1 cellular context compared by ENCODE assay signal in the genomic region with DNA sequence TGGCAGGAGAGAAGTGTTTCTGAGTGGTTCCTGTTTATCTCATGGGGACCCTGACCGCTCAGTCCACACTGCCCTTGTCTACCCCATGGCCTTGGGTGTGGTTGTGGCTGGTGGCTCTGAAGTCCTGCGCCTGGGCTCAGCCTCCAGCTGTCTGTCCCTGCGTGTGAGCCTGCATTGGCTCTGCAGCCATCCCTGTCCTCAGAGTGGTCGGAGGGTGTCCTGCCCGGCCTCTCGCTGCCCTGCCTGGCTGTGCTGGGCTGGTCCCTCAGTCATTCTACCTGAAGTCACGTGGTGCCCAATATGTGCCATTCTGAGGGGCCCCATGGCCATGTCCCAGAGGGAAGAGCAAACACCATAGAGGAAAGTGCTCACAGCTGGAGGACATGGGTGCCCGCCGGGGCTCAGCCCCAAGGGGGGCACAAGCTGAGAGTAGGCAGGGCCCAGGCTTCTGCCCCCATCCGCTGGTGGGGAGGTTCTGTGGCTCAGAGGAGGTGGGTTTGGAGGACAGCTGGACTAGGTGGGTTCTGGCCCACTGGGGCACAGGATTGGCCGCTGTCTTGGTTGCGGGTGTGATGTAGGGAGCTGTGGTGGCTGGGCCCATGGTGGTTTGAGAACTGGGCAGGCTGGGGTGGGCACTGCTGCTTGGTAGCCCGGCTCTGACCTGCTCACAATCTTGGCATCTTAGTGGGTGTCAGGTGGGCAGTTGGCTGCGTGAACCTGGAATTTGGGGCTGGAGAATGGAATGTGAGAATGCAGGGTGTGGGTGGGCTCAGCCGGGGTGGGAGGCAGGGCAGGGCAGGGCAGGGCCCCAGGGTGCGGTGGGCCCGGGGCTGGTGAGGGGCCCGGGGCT.
TF ChIP-seq lines count a peak whose summit lies in the region.

No MANE protein-coding gene starts in this region.

TF ChIP-seq in HepG2, 621 proteins besides CTCF, POLR2A, EP300 and RAD21 (continued from another document and continues in another):
- no peak for TF ChIP-seq EZH2 (conservative IDR thresholded peaks at IDR 0.05; ENCODE audit: low read depth, low read length)
- no peak for TF ChIP-seq ZNF556 (CRISPR knock-in tag; IDR thresholded peaks at IDR 0.05; ENCODE audit: borderline replicate concordance)
- no peak for TF ChIP-seq BRCA1 (CRISPR knock-in tag; IDR thresholded peaks at IDR 0.05)
- 0 out of 2 replicates have a peak, but pooled peaks have one; percentile 29 for TF ChIP-seq ZNF605 (CRISPR knock-in tag; IDR thresholded peaks at IDR 0.05)
- no peak for TF ChIP-seq DNMT3B (CRISPR knock-in tag; conservative IDR thresholded peaks at IDR 0.05)
- TF ChIP-seq FOXP4 (CRISPR knock-in tag; IDR thresholded peaks at IDR 0.05): 0 out of 2 replicates have a peak, but pooled peaks have one; percentile 11
- TF ChIP-seq DPF2 (CRISPR knock-in tag; IDR thresholded peaks at IDR 0.05; ENCODE audit: borderline replicate concordance, low read depth): no peak
- TF ChIP-seq HDAC2 (CRISPR knock-in tag; IDR thresholded peaks at IDR 0.05): no peak
- TF ChIP-seq TFAP4 (IDR thresholded peaks at IDR 0.05; ENCODE audit: borderline replicate concordance, low read depth): peak; percentile 38; the same call in 1 of the 2 replicates
- no peak for TF ChIP-seq ZBTB8A (CRISPR knock-in tag; IDR thresholded peaks at IDR 0.05; ENCODE audit: borderline replicate concordance, low read depth)
- TF ChIP-seq NR2F2 (IDR thresholded peaks at IDR 0.05; ENCODE audit: borderline replicate concordance, low read depth): no peak
- TF ChIP-seq ZNF468 (CRISPR knock-in tag; IDR thresholded peaks at IDR 0.05): no peak
- TF ChIP-seq RBM39 (IDR thresholded peaks at IDR 0.05; ENCODE audit: low read depth, low read length, poor library complexity, severe bottlenecking): no peak
- TF ChIP-seq NR2F6 (IDR thresholded peaks at IDR 0.05): no peak
- no peak for TF ChIP-seq NR2F6 (CRISPR knock-in tag; IDR thresholded peaks at IDR 0.05)
- TF ChIP-seq ZNF547 (CRISPR knock-in tag; IDR thresholded peaks at IDR 0.05): no peak
- TF ChIP-seq, protein P1, sequence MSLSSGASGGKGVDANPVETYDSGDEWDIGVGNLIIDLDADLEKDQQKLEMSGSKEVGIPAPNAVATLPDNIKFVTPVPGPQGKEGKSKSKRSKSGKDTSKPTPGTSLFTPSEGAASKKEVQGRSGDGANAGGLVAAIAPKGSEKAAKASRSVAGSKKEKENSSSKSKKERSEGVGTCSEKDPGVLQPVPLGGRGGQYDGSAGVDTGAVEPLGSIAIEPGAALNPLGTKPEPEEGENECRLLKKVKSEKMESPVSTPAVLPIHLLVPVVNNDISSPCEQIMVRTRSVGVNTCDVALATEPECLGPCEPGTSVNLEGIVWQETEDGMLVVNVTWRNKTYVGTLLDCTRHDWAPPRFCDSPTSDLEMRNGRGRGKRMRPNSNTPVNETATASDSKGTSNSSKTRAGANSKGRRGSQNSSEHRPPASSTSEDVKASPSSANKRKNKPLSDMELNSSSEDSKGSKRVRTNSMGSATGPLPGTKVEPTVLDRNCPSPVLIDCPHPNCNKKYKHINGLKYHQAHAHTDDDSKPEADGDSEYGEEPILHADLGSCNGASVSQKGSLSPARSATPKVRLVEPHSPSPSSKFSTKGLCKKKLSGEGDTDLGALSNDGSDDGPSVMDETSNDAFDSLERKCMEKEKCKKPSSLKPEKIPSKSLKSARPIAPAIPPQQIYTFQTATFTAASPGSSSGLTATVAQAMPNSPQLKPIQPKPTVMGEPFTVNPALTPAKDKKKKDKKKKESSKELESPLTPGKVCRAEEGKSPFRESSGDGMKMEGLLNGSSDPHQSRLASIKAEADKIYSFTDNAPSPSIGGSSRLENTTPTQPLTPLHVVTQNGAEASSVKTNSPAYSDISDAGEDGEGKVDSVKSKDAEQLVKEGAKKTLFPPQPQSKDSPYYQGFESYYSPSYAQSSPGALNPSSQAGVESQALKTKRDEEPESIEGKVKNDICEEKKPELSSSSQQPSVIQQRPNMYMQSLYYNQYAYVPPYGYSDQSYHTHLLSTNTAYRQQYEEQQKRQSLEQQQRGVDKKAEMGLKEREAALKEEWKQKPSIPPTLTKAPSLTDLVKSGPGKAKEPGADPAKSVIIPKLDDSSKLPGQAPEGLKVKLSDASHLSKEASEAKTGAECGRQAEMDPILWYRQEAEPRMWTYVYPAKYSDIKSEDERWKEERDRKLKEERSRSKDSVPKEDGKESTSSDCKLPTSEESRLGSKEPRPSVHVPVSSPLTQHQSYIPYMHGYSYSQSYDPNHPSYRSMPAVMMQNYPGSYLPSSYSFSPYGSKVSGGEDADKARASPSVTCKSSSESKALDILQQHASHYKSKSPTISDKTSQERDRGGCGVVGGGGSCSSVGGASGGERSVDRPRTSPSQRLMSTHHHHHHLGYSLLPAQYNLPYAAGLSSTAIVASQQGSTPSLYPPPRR (CRISPR knock-in tag; IDR thresholded peaks at IDR 0.05; ENCODE audit: borderline replicate concordance): no peak
- TF ChIP-seq, protein P2, sequence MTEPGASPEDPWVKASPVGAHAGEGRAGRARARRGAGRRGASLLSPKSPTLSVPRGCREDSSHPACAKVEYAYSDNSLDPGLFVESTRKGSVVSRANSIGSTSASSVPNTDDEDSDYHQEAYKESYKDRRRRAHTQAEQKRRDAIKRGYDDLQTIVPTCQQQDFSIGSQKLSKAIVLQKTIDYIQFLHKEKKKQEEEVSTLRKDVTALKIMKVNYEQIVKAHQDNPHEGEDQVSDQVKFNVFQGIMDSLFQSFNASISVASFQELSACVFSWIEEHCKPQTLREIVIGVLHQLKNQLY (CRISPR knock-in tag; IDR thresholded peaks at IDR 0.05): no peak
- TF ChIP-seq ZNF567 (CRISPR knock-in tag; IDR thresholded peaks at IDR 0.05; ENCODE audit: borderline replicate concordance): no peak
- TF ChIP-seq GRHL1 (CRISPR knock-in tag; conservative IDR thresholded peaks at IDR 0.05): no peak
- no peak for TF ChIP-seq KAT7 (CRISPR knock-in tag; IDR thresholded peaks at IDR 0.05; ENCODE audit: borderline replicate concordance)
- TF ChIP-seq ZBTB20 (CRISPR knock-in tag; IDR thresholded peaks at IDR 0.05; ENCODE audit: borderline replicate concordance, low read depth): no peak
- no peak for TF ChIP-seq ZNF891 (CRISPR knock-in tag; IDR thresholded peaks at IDR 0.05)
- no peak for TF ChIP-seq CREM (IDR thresholded peaks at IDR 0.05)
- no peak for TF ChIP-seq CREM (CRISPR knock-in tag; IDR thresholded peaks at IDR 0.05)
- TF ChIP-seq, protein P3, sequence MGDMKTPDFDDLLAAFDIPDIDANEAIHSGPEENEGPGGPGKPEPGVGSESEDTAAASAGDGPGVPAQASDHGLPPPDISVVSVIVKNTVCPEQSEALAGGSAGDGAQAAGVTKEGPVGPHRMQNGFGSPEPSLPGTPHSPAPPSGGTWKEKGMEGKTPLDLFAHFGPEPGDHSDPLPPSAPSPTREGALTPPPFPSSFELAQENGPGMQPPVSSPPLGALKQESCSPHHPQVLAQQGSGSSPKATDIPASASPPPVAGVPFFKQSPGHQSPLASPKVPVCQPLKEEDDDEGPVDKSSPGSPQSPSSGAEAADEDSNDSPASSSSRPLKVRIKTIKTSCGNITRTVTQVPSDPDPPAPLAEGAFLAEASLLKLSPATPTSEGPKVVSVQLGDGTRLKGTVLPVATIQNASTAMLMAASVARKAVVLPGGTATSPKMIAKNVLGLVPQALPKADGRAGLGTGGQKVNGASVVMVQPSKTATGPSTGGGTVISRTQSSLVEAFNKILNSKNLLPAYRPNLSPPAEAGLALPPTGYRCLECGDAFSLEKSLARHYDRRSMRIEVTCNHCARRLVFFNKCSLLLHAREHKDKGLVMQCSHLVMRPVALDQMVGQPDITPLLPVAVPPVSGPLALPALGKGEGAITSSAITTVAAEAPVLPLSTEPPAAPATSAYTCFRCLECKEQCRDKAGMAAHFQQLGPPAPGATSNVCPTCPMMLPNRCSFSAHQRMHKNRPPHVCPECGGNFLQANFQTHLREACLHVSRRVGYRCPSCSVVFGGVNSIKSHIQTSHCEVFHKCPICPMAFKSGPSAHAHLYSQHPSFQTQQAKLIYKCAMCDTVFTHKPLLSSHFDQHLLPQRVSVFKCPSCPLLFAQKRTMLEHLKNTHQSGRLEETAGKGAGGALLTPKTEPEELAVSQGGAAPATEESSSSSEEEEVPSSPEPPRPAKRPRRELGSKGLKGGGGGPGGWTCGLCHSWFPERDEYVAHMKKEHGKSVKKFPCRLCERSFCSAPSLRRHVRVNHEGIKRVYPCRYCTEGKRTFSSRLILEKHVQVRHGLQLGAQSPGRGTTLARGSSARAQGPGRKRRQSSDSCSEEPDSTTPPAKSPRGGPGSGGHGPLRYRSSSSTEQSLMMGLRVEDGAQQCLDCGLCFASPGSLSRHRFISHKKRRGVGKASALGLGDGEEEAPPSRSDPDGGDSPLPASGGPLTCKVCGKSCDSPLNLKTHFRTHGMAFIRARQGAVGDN (CRISPR knock-in tag; IDR thresholded peaks at IDR 0.05): peak; percentile 69
- peak; percentile 93 for TF ChIP-seq AGO2 (optimal IDR thresholded peaks at IDR 0.05; ENCODE audit: low read depth, low read length)
- no peak for TF ChIP-seq FOXC1 (CRISPR knock-in tag; IDR thresholded peaks at IDR 0.05; ENCODE audit: borderline replicate concordance)
- TF ChIP-seq NR2C2 (CRISPR knock-in tag; IDR thresholded peaks at IDR 0.05; ENCODE audit: borderline replicate concordance): no peak
- TF ChIP-seq AHDC1 (CRISPR knock-in tag; IDR thresholded peaks at IDR 0.05; ENCODE audit: borderline replicate concordance): no peak
- TF ChIP-seq SRF (IDR thresholded peaks at IDR 0.05; ENCODE audit: low read depth, low read length): no peak
